ENCODE assay signal across 7 cellular contexts in the genomic region with DNA sequence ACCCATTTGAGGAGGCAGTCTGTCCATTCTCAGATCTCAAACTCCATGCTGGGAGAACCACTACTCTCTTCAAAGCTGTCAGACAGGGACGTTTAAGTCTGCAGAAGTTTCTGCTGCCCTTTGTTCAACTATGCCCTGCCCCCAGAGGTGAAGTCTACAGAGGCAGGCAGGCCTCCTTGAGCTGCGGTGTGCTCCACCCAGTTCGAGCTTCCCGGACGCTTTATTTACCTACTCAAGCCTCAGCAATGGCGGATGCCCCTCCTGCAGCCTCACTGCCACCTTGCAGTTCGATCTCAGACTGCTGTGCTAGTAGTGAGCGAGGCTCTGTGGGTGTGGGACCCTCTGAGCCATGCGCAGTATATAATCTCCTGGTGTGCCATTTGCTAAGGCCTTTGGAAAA. TPM values are rescaled to one million over a fixed set of nuclear protein-coding genes. Genes with fewer than 3 reads are reported as not detected.
DNase-seq lines count a peak whose midpoint lies in the region; ATAC-seq lines count a peak whose summit lies in the region.
"Not testable (repeated sequence)": the region's sequence is repeated elsewhere in the genome, so short reads cannot be mapped to it uniquely, and the experiment has no call there.

No MANE protein-coding gene starts in this region.

- H3K27ac ChIP-seq in CD4-positive, alpha-beta memory T cell (ENCODE audit: low read depth, low read length); naive thymus-derived CD4-positive, alpha-beta T cell (ENCODE audit: low read depth, low read length): not testable (repeated sequence)

- not testable (repeated sequence) for H3K9me3 Mint-ChIP-seq in CD4-positive, alpha-beta memory T cell; activated naive CD4-positive, alpha-beta T cell treated with anti-CD3 and anti-CD28 coated beads, Interleukin-2, amount 50 U/mL, for 24 hours
- H3K9me3 Mint-ChIP-seq in naive thymus-derived CD4-positive, alpha-beta T cell, result peaks cover 0 to 10% (median 0%) of the 10 kb centered on the region in 11 donors

- peak overlapping the region in 5 of 8 donors; percentile 32 to 67 (median 42) for H3K4me3 Mint-ChIP-seq in CD4-positive, alpha-beta memory T cell
- H3K4me3 Mint-ChIP-seq in T-helper 17 cell, result peak overlapping the region; percentile 47
- peak overlapping the region; percentile 49 for H3K4me3 Mint-ChIP-seq in activated naive CD4-positive, alpha-beta T cell treated with anti-CD3 and anti-CD28 coated beads, Interleukin-2, amount 50 U/mL, for 24 hours
- peak overlapping the region in 9 of 10 donors; percentile 12 to 53 (median 40) for H3K4me3 Mint-ChIP-seq in naive thymus-derived CD4-positive, alpha-beta T cell

- H3K4me3 ChIP-seq in CD4-positive, alpha-beta memory T cell (ENCODE audit: low read length in 2 of 2); naive thymus-derived CD4-positive, alpha-beta T cell (ENCODE audit: low read length): not testable (repeated sequence)

- not testable (repeated sequence) for H3K4me1 ChIP-seq in CD4-positive, alpha-beta memory T cell (ENCODE audit: insufficient read depth, low read length); naive thymus-derived CD4-positive, alpha-beta T cell (ENCODE audit: control insufficient read depth in 2 of 2, insufficient read depth in 2 of 2, low read length in 2 of 2)

- DNase-seq in CD4-positive, alpha-beta memory T cell, result peak in 2 of 5 donors; percentile 37 to 40
- DNase-seq in T follicular helper cell (ENCODE audit: low read depth), result peak; percentile 18
- not testable (repeated sequence) for DNase-seq in T-helper 17 cell
- DNase-seq in activated CD4-positive, alpha-beta T cell treated with anti-CD3 and anti-CD28 coated beads, Interleukin-2, amount 50 U/mL, for 1 hour, result peak; percentile 33
- DNase-seq in activated effector memory CD4-positive, alpha-beta T cell treated with Interleukin-2 at 50 U/mL for 16 hours, result peak; percentile 41
- DNase-seq in naive thymus-derived CD4-positive, alpha-beta T cell, result peak in 6 of 9 donors; percentile 18 to 58 (median 32)

- H3K4me1 Mint-ChIP-seq in CD4-positive, alpha-beta memory T cell, result peaks cover 6 to 27% (median 17%) of the 10 kb centered on the region in 4 donors
- peaks cover 14% of the 10 kb centered on the region for H3K4me1 Mint-ChIP-seq in T-helper 17 cell
- H3K4me1 Mint-ChIP-seq in activated naive CD4-positive, alpha-beta T cell treated with anti-CD3 and anti-CD28 coated beads, Interleukin-2, amount 50 U/mL, for 24 hours, result peaks cover 40% of the 10 kb centered on the region
- peaks cover 7 to 42% (median 17%) of the 10 kb centered on the region in 7 donors for H3K4me1 Mint-ChIP-seq in naive thymus-derived CD4-positive, alpha-beta T cell

- CTCF ChIA-PET in CD4-positive, alpha-beta memory T cell (lab: Charles Lee; ENCODE audit: partially characterized antibody), result interaction anchor here (0.7 to 3.6 kb wide), 6 partner anchors 10 to 114 kb away, joined by 3 to 22 read pairs (median 5); a partner anchor contains a TSS
- CTCF ChIA-PET in naive thymus-derived CD4-positive, alpha-beta T cell (lab: Charles Lee), result interaction anchor here (0.7 to 1.2 kb wide), 5 partner anchors 9 to 43 kb away, joined by 3 to 4 read pairs (median 3); a partner anchor contains a TSS

- peak overlapping the region in 3 of 7 donors; percentile 53 to 75 (median 70) for H3K27ac Mint-ChIP-seq in CD4-positive, alpha-beta memory T cell
- peak overlapping the region; percentile 79 for H3K27ac Mint-ChIP-seq in T-helper 17 cell
- peak overlapping the region; percentile 51 for H3K27ac Mint-ChIP-seq in activated naive CD4-positive, alpha-beta T cell treated with anti-CD3 and anti-CD28 coated beads, Interleukin-2, amount 50 U/mL, for 24 hours
- peak overlapping the region; percentile 0 to 92 (median 71) for H3K27ac Mint-ChIP-seq in naive thymus-derived CD4-positive, alpha-beta T cell

- intact Hi-C loops in CD4-positive, alpha-beta memory T cell (cut with micrococcal nuclease), result not testable (repeated sequence)
- intact Hi-C loops in naive thymus-derived CD4-positive, alpha-beta T cell (cut with micrococcal nuclease), result loop anchor here (1.0 kb wide), 1 partner anchor 8 kb away; no protein-coding TSS in a partner anchor

- H3K27me3 Mint-ChIP-seq in CD4-positive, alpha-beta memory T cell; T-helper 17 cell; activated naive CD4-positive, alpha-beta T cell treated with anti-CD3 and anti-CD28 coated beads, Interleukin-2, amount 50 U/mL, for 24 hours; naive thymus-derived CD4-positive, alpha-beta T cell: not testable (repeated sequence)

- H3K27me3 ChIP-seq in CD4-positive, alpha-beta memory T cell (ENCODE audit: insufficient read depth, low read length); naive thymus-derived CD4-positive, alpha-beta T cell (ENCODE audit: control insufficient read depth in 2 of 2, insufficient read depth in 2 of 2, low read length in 2 of 2): not testable (repeated sequence)

- not testable (repeated sequence) for H3K9me3 ChIP-seq in CD4-positive, alpha-beta memory T cell (ENCODE audit: control insufficient read depth in 1 of 2, low read length in 2 of 2); T-helper 17 cell (ENCODE audit: control insufficient read depth, low read length, poor library complexity, severe bottlenecking); naive thymus-derived CD4-positive, alpha-beta T cell (ENCODE audit: control insufficient read depth in 2 of 3, low read length in 3 of 3)

- ATAC-seq in T-helper 17 cell; naive thymus-derived CD4-positive, alpha-beta T cell: not testable (repeated sequence)

- POLR2A ChIA-PET in CD4-positive, alpha-beta memory T cell (lab: Charles Lee; ENCODE audit: partially characterized antibody), result interaction anchor here (2.0 to 3.0 kb wide), 2 partner anchors 9 to 48 kb away, joined by 9 to 28 read pairs; a partner anchor contains a TSS
- POLR2A ChIA-PET in naive thymus-derived CD4-positive, alpha-beta T cell (lab: Charles Lee), result interaction anchor here (1.0 to 4.5 kb wide), 4 partner anchors 10 to 115 kb away, joined by 3 to 37 read pairs (median 6); a partner anchor contains a TSS

- H3K36me3 Mint-ChIP-seq in CD4-positive, alpha-beta memory T cell; T-helper 17 cell (ENCODE audit: low read depth); activated naive CD4-positive, alpha-beta T cell treated with anti-CD3 and anti-CD28 coated beads, Interleukin-2, amount 50 U/mL, for 24 hours: not testable (repeated sequence)
- peaks cover 0 to 23% (median 0%) of the 10 kb centered on the region in 5 donors for H3K36me3 Mint-ChIP-seq in naive thymus-derived CD4-positive, alpha-beta T cell

- H3K36me3 ChIP-seq in CD4-positive, alpha-beta memory T cell (ENCODE audit: insufficient read depth, low read length); naive thymus-derived CD4-positive, alpha-beta T cell (ENCODE audit: control insufficient read depth in 2 of 3, insufficient read depth in 3 of 3, low read length in 3 of 3): not testable (repeated sequence)

RNA-seq across cellular contexts. Expression of a gene that starts 10.3 kb away (rescaled TPM):
- total RNA-seq in CD4-positive, alpha-beta memory T cell, result 10 to 100 TPM; 91.0 to 98.7 TPM
- polyA plus RNA-seq in CD4-positive, alpha-beta memory T cell, result 10 to 100 TPM; 43.0 to 90.4 TPM
- 100 to 1,000 TPM; 114 to 120 TPM for total RNA-seq in T-helper 17 cell
- 100 to 1,000 TPM in 1 of 5 experiments, 10 to 100 TPM in 4; 66.2 to 111 (median 82.0) TPM for total RNA-seq in naive thymus-derived CD4-positive, alpha-beta T cell
- 10 to 100 TPM; 33.6 to 35.0 TPM for polyA plus RNA-seq in naive thymus-derived CD4-positive, alpha-beta T cell
